In genomic region chr11:94638902-94639373, GRCh38 we compare ENCODE assay signal across 9 cellular contexts.
DNase-seq lines count a peak whose midpoint lies in the region; ATAC-seq, FAIRE-seq and TF ChIP-seq lines count a peak whose summit lies in the region.
"Had no signal": no experiment of that assay in that cellular context is flagged by ENCODE, and none has a peak within 500 bp of the region (broad histone marks: within the 10 kb centered on the region; RNA-seq: fewer than 3 reads in every experiment).

No MANE protein-coding gene starts in this region.

- TF ChIP-seq CTCF in K562 (IDR thresholded peaks at IDR 0.05 in 2 of 3, conservative IDR thresholded peaks at IDR 0.05 in 1 of 3; ENCODE audit: insufficient read depth in 2 of 3, low read depth in 1 of 3, low read length in 3 of 3), result no peak
- TF ChIP-seq CTCF in lower lobe of right lung (IDR thresholded peaks at IDR 0.05), result no peak
- no peak for TF ChIP-seq CTCF in CD8-positive, alpha-beta T cell (IDR thresholded peaks at IDR 0.05)

- in situ Hi-C loops in K562 (cut with MboI), result no loop called here

- peaks cover 2% of the 10 kb centered on the region for H3K36me3 Mint-ChIP-seq in activated naive CD8-positive, alpha-beta T cell treated with anti-CD3 and anti-CD28 coated beads, Interleukin-2, amount 10 ng/mL, durations not matched to agents 7 days and 5 days
- H3K36me3 Mint-ChIP-seq in activated naive CD8-positive, alpha-beta T cell treated with anti-CD3 and anti-CD28 coated beads, Interleukin-2, amount 50 U/mL, for 24 hours (ENCODE audit: low read depth), result no peaks in the 10 kb centered on the region
- no peaks in the 10 kb centered on the region for H3K36me3 Mint-ChIP-seq in CD8-positive, alpha-beta T cell
- H3K36me3 Mint-ChIP-seq: CD8-positive, alpha-beta memory T cell had no signal

- peaks cover 2% of the 10 kb centered on the region for H3K27me3 Mint-ChIP-seq in activated naive CD8-positive, alpha-beta T cell treated with anti-CD3 and anti-CD28 coated beads, Interleukin-2, amount 10 ng/mL, durations not matched to agents 7 days and 5 days
- H3K27me3 Mint-ChIP-seq in activated naive CD8-positive, alpha-beta T cell treated with anti-CD3 and anti-CD28 coated beads, Interleukin-2, amount 50 U/mL, for 24 hours, result no peaks in the 10 kb centered on the region
- no peaks in the 10 kb centered on the region for H3K27me3 Mint-ChIP-seq in CD8-positive, alpha-beta T cell (ENCODE audit: low read depth)

- H3K9ac ChIP-seq in K562 (ENCODE audit: insufficient read depth in 1 of 2, low read depth in 2 of 2, low read length in 2 of 2), result no peak overlapping the region; a peak in 1 of 4 replicates

- BruUV-seq in K562 (replicated peaks; lab: Mats Ljungman, UMichigan), result no TSS peak

- H3K27ac Mint-ChIP-seq in activated naive CD8-positive, alpha-beta T cell treated with anti-CD3 and anti-CD28 coated beads, Interleukin-2, amount 10 ng/mL, durations not matched to agents 7 days and 5 days, result peak overlapping the region; percentile 28
- H3K27ac Mint-ChIP-seq in activated naive CD8-positive, alpha-beta T cell treated with anti-CD3 and anti-CD28 coated beads, Interleukin-2, amount 50 U/mL, for 24 hours, result no peak overlapping the region
- no peak overlapping the region for H3K27ac Mint-ChIP-seq in CD8-positive, alpha-beta T cell

- no peak for TF ChIP-seq RAD21 in K562 (CRISPR knock-in tag; conservative IDR thresholded peaks at IDR 0.05 in 1 of 2, IDR thresholded peaks at IDR 0.05 in 1 of 2)

- DNase-seq in activated naive CD8-positive, alpha-beta T cell treated with anti-CD3 and anti-CD28 coated beads, Interleukin-2, amount 10 ng/mL, durations not matched to agents 7 days and 5 days, result no peak
- DNase-seq in activated naive CD8-positive, alpha-beta T cell treated with anti-CD3 and anti-CD28 coated beads, Interleukin-2, amount 50 U/mL, for 24 hours, result no peak
- DNase-seq in K562 (ENCODE audit: extremely low read depth in 1 of 4, low spot score in 3 of 4) (no peak), lower lobe of right lung (no peak), NCI-H187 (lab: John Stamatoyannopoulos, UW) (no peak), NCI-H2196 (lab: John Stamatoyannopoulos, UW; ENCODE audit: unreplicated experiment) (no peak)
- DNase-seq in CD8-positive, alpha-beta T cell, result no peak
- DNase-seq: CD8-positive, alpha-beta memory T cell had no signal

- H3K9me3 ChIP-seq in K562 (replicated peaks; ENCODE audit: control insufficient read depth, insufficient read depth, low read depth, low read length) (no peaks in the 10 kb centered on the region), lower lobe of right lung (no peaks in the 10 kb centered on the region)
- no peaks in the 10 kb centered on the region for H3K9me3 ChIP-seq in CD8-positive, alpha-beta T cell (ENCODE audit: low read length)

- H3K36me3 ChIP-seq in K562 (ENCODE audit: control insufficient read depth, insufficient read depth, low read length), result no peaks in the 10 kb centered on the region
- no peaks in the 10 kb centered on the region for H3K36me3 ChIP-seq in lower lobe of right lung
- no peaks in the 10 kb centered on the region for H3K36me3 ChIP-seq in urinary bladder (ENCODE audit: insufficient read depth)
- H3K36me3 ChIP-seq in CD8-positive, alpha-beta T cell (ENCODE audit: insufficient read depth, low read length), result no peaks in the 10 kb centered on the region

- peak overlapping the region; percentile 11 for H3K4me3 Mint-ChIP-seq in activated naive CD8-positive, alpha-beta T cell treated with anti-CD3 and anti-CD28 coated beads, Interleukin-2, amount 10 ng/mL, durations not matched to agents 7 days and 5 days
- H3K4me3 Mint-ChIP-seq in activated naive CD8-positive, alpha-beta T cell treated with anti-CD3 and anti-CD28 coated beads, Interleukin-2, amount 50 U/mL, for 24 hours, result no peak overlapping the region
- H3K4me3 Mint-ChIP-seq in CD8-positive, alpha-beta T cell, result no peak overlapping the region

- H3K4me2 ChIP-seq in K562 (ENCODE audit: insufficient read depth, low read length), result peak overlapping the region; percentile 81

- ATAC-seq in activated naive CD8-positive, alpha-beta T cell treated with anti-CD3 and anti-CD28 coated beads, Interleukin-2, amount 10 ng/mL, durations not matched to agents 7 days and 5 days (ENCODE audit: low read depth), result peak; percentile 56
- ATAC-seq in activated naive CD8-positive, alpha-beta T cell treated with anti-CD3 and anti-CD28 coated beads, Interleukin-2, amount 50 U/mL, for 24 hours, result no peak
- ATAC-seq in K562, result peak; percentile 13; the same call in 2 of the 3 replicates
- peak; percentile 81 to 83 for ATAC-seq in lower lobe of right lung
- no peak for ATAC-seq in CD8-positive, alpha-beta T cell

- TF ChIP-seq POLR2A in K562 (conservative IDR thresholded peaks at IDR 0.05), result no peak

- peaks cover 6% of the 10 kb centered on the region for H3K4me1 Mint-ChIP-seq in activated naive CD8-positive, alpha-beta T cell treated with anti-CD3 and anti-CD28 coated beads, Interleukin-2, amount 10 ng/mL, durations not matched to agents 7 days and 5 days
- H3K4me1 Mint-ChIP-seq in activated naive CD8-positive, alpha-beta T cell treated with anti-CD3 and anti-CD28 coated beads, Interleukin-2, amount 50 U/mL, for 24 hours, result peaks cover 9% of the 10 kb centered on the region
- peaks cover 8% of the 10 kb centered on the region for H3K4me1 Mint-ChIP-seq in CD8-positive, alpha-beta T cell (ENCODE audit: low read depth)

- no peaks in the 10 kb centered on the region for H3K9me3 Mint-ChIP-seq in activated naive CD8-positive, alpha-beta T cell treated with anti-CD3 and anti-CD28 coated beads, Interleukin-2, amount 10 ng/mL, durations not matched to agents 7 days and 5 days
- H3K9me3 Mint-ChIP-seq in activated naive CD8-positive, alpha-beta T cell treated with anti-CD3 and anti-CD28 coated beads, Interleukin-2, amount 50 U/mL, for 24 hours, result no peaks in the 10 kb centered on the region
- no peaks in the 10 kb centered on the region for H3K9me3 Mint-ChIP-seq in CD8-positive, alpha-beta T cell
- H3K9me3 Mint-ChIP-seq: CD8-positive, alpha-beta memory T cell had no signal

- no peaks in the 10 kb centered on the region for H4K20me1 ChIP-seq in K562 (replicated peaks; ENCODE audit: control insufficient read depth, insufficient read depth, low read length)

- intact Hi-C loops in K562 (cut with micrococcal nuclease) (loop anchor here (5.0 kb wide), 1 partner anchor 93 kb away; no protein-coding TSS in a partner anchor), lower lobe of right lung (cut with DNase I) (no loop called here)
- intact Hi-C loops in CD8-positive, alpha-beta T cell (cut with DNase I, micrococcal nuclease), result no loop called here

- H3K79me2 ChIP-seq in K562 (ENCODE audit: control insufficient read depth, insufficient read depth, low read length), result peaks cover 4% of the 10 kb centered on the region; the same call in 2 of the 3 replicates

- FAIRE-seq in K562 (lab: Jason Lieb, UNC), result no peak

- peak overlapping the region; percentile 83 for H2AFZ ChIP-seq in K562 (ENCODE audit: low read depth, low read length)

- POLR2A ChIA-PET in activated naive CD8-positive, alpha-beta T cell treated with anti-CD3 and anti-CD28 coated beads, Interleukin-2, amount 10 ng/mL, durations not matched to agents 7 days and 5 days (lab: Charles Lee), result no interaction called here
- POLR2A ChIA-PET in K562 (lab: Yijun Ruan, JAX), result interaction anchor here (0.6 to 0.8 kb wide), 2 partner anchors 290 to 291 kb away, joined by 4 read pairs; no protein-coding TSS in a partner anchor
- POLR2A ChIA-PET in CD8-positive, alpha-beta T cell (lab: Charles Lee), result no interaction called here

- H3K9me1 ChIP-seq in K562 (ENCODE audit: control insufficient read depth, insufficient read depth, low read length), result no peaks in the 10 kb centered on the region

- H3K27ac ChIP-seq in K562 (ENCODE audit: extremely low read depth, low read depth, low read length) (no peak overlapping the region), lower lobe of right lung (peak overlapping the region; percentile 69), urinary bladder (ENCODE audit: low read depth) (peak overlapping the region; percentile 34)
- no peak overlapping the region for H3K27ac ChIP-seq in CD8-positive, alpha-beta T cell (ENCODE audit: low read depth, low read length)

- H3K4me1 ChIP-seq in K562 (replicated peaks in 1 of 2; ENCODE audit: control insufficient read depth in 2 of 2, insufficient read depth in 2 of 2, low read length in 2 of 2) (peaks cover 0 to 34% of the 10 kb centered on the region in 2 experiments; a peak in 4 of 5 replicates), lower lobe of right lung (peaks cover 19% of the 10 kb centered on the region), urinary bladder (ENCODE audit: insufficient read depth) (no peaks in the 10 kb centered on the region)
- H3K4me1 ChIP-seq in CD8-positive, alpha-beta T cell (ENCODE audit: insufficient read depth, low read length), result no peaks in the 10 kb centered on the region

- H3K4me3 ChIP-seq in K562, result 0 out of 2 replicates have a peak overlapping the region, but pooled peaks have one; percentile 39
- H3K4me3 ChIP-seq in lower lobe of right lung, result peak overlapping the region; percentile 22
- H3K4me3 ChIP-seq in urinary bladder (ENCODE audit: low read depth, low read length), result no peak overlapping the region
- no peak overlapping the region for H3K4me3 ChIP-seq in CD8-positive, alpha-beta T cell (ENCODE audit: low read depth, low read length)

- no peak for TF ChIP-seq EP300 in K562 (IDR thresholded peaks at IDR 0.05; ENCODE audit: low read length)

- CTCF ChIA-PET in K562 (lab: Yijun Ruan, JAX; ENCODE audit: low intra/inter-chr PET ratio), result no interaction called here
- CTCF ChIA-PET in CD8-positive, alpha-beta T cell (lab: Charles Lee), result no interaction called here

- 20% methylated on average over 4 of the region's 4 CpGs for WGBS in K562 (ENCODE audit: insufficient coverage, low coverage, missing lambda C conversion rate)
- WGBS in urinary bladder, result 41% methylated on average over 4 of the region's 4 CpGs

- H3K27me3 ChIP-seq in K562 (ENCODE audit: control insufficient read depth in 2 of 2, insufficient read depth in 2 of 2, low read length in 2 of 2) (no peaks in the 10 kb centered on the region), lower lobe of right lung (ENCODE audit: low read depth) (no peaks in the 10 kb centered on the region)
- H3K27me3 ChIP-seq in CD8-positive, alpha-beta T cell (ENCODE audit: insufficient read depth, low read length), result no peaks in the 10 kb centered on the region

TF ChIP-seq in K562, 482 proteins besides CTCF, POLR2A, EP300 and RAD21:
- TF ChIP-seq GABPA (tag; conservative IDR thresholded peaks at IDR 0.05; ENCODE audit: low read depth), result peak; percentile 27; the same call in 1 of the 2 replicates
- TF ChIP-seq CEBPB (tag; IDR thresholded peaks at IDR 0.05), result peak; percentile 81
- TF ChIP-seq CEBPG (CRISPR knock-in tag; IDR thresholded peaks at IDR 0.05), result no peak
- peak; percentile 66 to 85; a peak in 3 of 4 replicates for TF ChIP-seq CEBPG (tag; conservative IDR thresholded peaks at IDR 0.05 in 1 of 2, IDR thresholded peaks at IDR 0.05 in 1 of 2)
- no peak for TF ChIP-seq BHLHE40 (IDR thresholded peaks at IDR 0.05; ENCODE audit: low read length)
- 0 out of 2 replicates have a peak, but pooled peaks have one; percentile 41 for TF ChIP-seq ETV1 (tag; conservative IDR thresholded peaks at IDR 0.05; ENCODE audit: low read depth)
- peak; percentile 83 for TF ChIP-seq ELF1 (tag; IDR thresholded peaks at IDR 0.05)
- no peak for TF ChIP-seq ZNF583 (CRISPR knock-in tag; IDR thresholded peaks at IDR 0.05)
TF ChIP-seq in K562: peak in this region for 5.

Comparison
In these comparisons a context has a peak if more than half of its experiments do, and no peak if none do; other contexts are left out.
1. ATAC-seq: peak in activated naive CD8-positive, alpha-beta T cell treated with anti-CD3 and anti-CD28 coated beads, Interleukin-2, amount 10 ng/mL, durations not matched to agents 7 days and 5 days (single experiment), K562 (single experiment) and lower lobe of right lung (2 of 2); none in activated naive CD8-positive, alpha-beta T cell treated with anti-CD3 and anti-CD28 coated beads, Interleukin-2, amount 50 U/mL, for 24 hours (single experiment) and CD8-positive, alpha-beta T cell (single experiment).
2. H3K27ac ChIP-seq: peak in lower lobe of right lung (single experiment) and urinary bladder (single experiment); none in K562 (single experiment) and CD8-positive, alpha-beta T cell (single experiment).
3. H3K4me3 ChIP-seq: peak in K562 (single experiment) and lower lobe of right lung (single experiment); none in urinary bladder (single experiment) and CD8-positive, alpha-beta T cell (single experiment).